Comparison of ENCODE assay signal across 10 cellular contexts in the genomic region with DNA sequence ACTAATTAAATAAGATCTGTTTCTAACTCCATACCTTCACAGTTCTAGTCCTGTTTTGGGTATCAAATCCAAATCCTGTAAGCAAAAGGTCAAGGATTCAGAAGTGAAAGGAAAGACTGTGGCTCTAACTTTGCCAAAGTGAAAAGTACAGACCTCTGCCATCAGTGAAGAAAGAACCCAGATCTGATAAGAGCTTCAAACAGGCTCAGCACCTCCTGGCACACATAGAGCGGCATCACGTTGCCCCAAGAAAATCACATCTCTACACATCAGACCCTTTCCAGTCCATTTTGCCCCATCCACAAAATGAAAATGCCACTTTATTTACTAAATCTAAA. TPM values are rescaled to one million over a fixed set of nuclear protein-coding genes. Genes with fewer than 3 reads are reported as not detected.
DNase-seq lines count a peak whose midpoint lies in the region; ATAC-seq, FAIRE-seq and TF ChIP-seq lines count a peak whose summit lies in the region.
"Had no signal": no experiment of that assay in that cellular context is flagged by ENCODE, and none has a peak within 500 bp of the region (broad histone marks: within the 10 kb centered on the region; RNA-seq: fewer than 3 reads in every experiment).

No MANE protein-coding gene starts in this region.

- no peak for ATAC-seq in GM21528 (IDR thresholded peaks at IDR 0.05; ENCODE audit: low FRiP score, unreplicated experiment)
- no peak for ATAC-seq in HG03439 (IDR thresholded peaks at IDR 0.05; ENCODE audit: unreplicated experiment)

- peaks cover 34% of the 10 kb centered on the region for H3K4me1 Mint-ChIP-seq in activated T-helper 2 cell treated with anti-CD3 and anti-CD28 coated beads, Interferon-gamma antibody, Interleukin-2, Interleukin-4, amounts not matched to agents 10 μg/mL and 5 μg/mL and 100 μg/mL, durations not matched to agents 14 hours and 24 hours and 36 hours (ENCODE audit: low read depth)

- H3K27ac ChIP-seq in kidney (ENCODE audit: low read depth in 2 of 2, low read length in 2 of 2) (peak overlapping the region; percentile 94 to 97), subcutaneous abdominal adipose tissue (ENCODE audit: low read depth, low read length) (peak overlapping the region; percentile 97)

- intact Hi-C loops in activated T-helper 2 cell treated with anti-CD3 and anti-CD28 coated beads, Interferon-gamma antibody, Interleukin-2, Interleukin-4, amounts not matched to agents 10 μg/mL and 5 μg/mL and 100 μg/mL, durations not matched to agents 14 hours and 24 hours and 36 hours (cut with micrococcal nuclease): loop anchor here (1.0 kb wide), 2 partner anchors 50 to 72 kb away; no protein-coding TSS in a partner anchor
- intact Hi-C loops in kidney (cut with DNase I): no loop called here

- H3K27me3 Mint-ChIP-seq in activated T-helper 2 cell treated with anti-CD3 and anti-CD28 coated beads, Interferon-gamma antibody, Interleukin-2, Interleukin-4, amounts not matched to agents 10 μg/mL and 5 μg/mL and 100 μg/mL, durations not matched to agents 14 hours and 24 hours and 36 hours (ENCODE audit: low read depth): no peaks in the 10 kb centered on the region

- H3K27ac Mint-ChIP-seq in activated T-helper 2 cell treated with anti-CD3 and anti-CD28 coated beads, Interferon-gamma antibody, Interleukin-2, Interleukin-4, amounts not matched to agents 10 μg/mL and 5 μg/mL and 100 μg/mL, durations not matched to agents 14 hours and 24 hours and 36 hours: peak overlapping the region; percentile 79

- H3K9me3 Mint-ChIP-seq in activated T-helper 2 cell treated with anti-CD3 and anti-CD28 coated beads, Interferon-gamma antibody, Interleukin-2, Interleukin-4, amounts not matched to agents 10 μg/mL and 5 μg/mL and 100 μg/mL, durations not matched to agents 14 hours and 24 hours and 36 hours: no peaks in the 10 kb centered on the region
- H3K9me3 Mint-ChIP-seq: activated T-cell treated with anti-CD3 and anti-CD28 coated beads, Interleukin-2, amount 50 U/mL, for 4 hours had no signal

- H3K9me3 ChIP-seq in kidney (ENCODE audit: control insufficient read depth in 1 of 2, low read length in 2 of 2) (no peaks in the 10 kb centered on the region), subcutaneous abdominal adipose tissue (ENCODE audit: control insufficient read depth in 5 of 5, low read length in 5 of 5) (no peaks in the 10 kb centered on the region)

- H3K36me3 Mint-ChIP-seq in activated T-helper 2 cell treated with anti-CD3 and anti-CD28 coated beads, Interferon-gamma antibody, Interleukin-2, Interleukin-4, amounts not matched to agents 10 μg/mL and 5 μg/mL and 100 μg/mL, durations not matched to agents 14 hours and 24 hours and 36 hours (ENCODE audit: low read depth): peaks cover 35% of the 10 kb centered on the region

- H3K36me3 ChIP-seq in kidney (ENCODE audit: control insufficient read depth in 1 of 2, insufficient read depth in 2 of 2, low read length in 2 of 2): no peaks in the 10 kb centered on the region
- peaks cover 0 to 4% (median 0%) of the 10 kb centered on the region in 5 donors for H3K36me3 ChIP-seq in subcutaneous abdominal adipose tissue (ENCODE audit: control insufficient read depth in 5 of 5, insufficient read depth in 5 of 5, low read length in 5 of 5)

- no peaks in the 10 kb centered on the region for H3K27me3 ChIP-seq in subcutaneous abdominal adipose tissue (ENCODE audit: control insufficient read depth in 5 of 5, insufficient read depth in 4 of 5, low read length in 5 of 5)

- peak overlapping the region; percentile 62 for H3K4me3 Mint-ChIP-seq in activated T-helper 2 cell treated with anti-CD3 and anti-CD28 coated beads, Interferon-gamma antibody, Interleukin-2, Interleukin-4, amounts not matched to agents 10 μg/mL and 5 μg/mL and 100 μg/mL, durations not matched to agents 14 hours and 24 hours and 36 hours (ENCODE audit: low read depth)

- H3K9ac ChIP-seq in kidney (ENCODE audit: low read length in 2 of 2) (peak overlapping the region; percentile 8 to 62), subcutaneous abdominal adipose tissue (ENCODE audit: low read length in 5 of 5) (peak overlapping the region in 4 of 5 donors; percentile 57 to 82 (median 68))

- H3K4me1 ChIP-seq in kidney (ENCODE audit: control insufficient read depth in 1 of 2, insufficient read depth in 1 of 2, low read depth in 1 of 2, low read length in 2 of 2) (peaks cover 11% of the 10 kb centered on the region in 2 donors), subcutaneous abdominal adipose tissue (ENCODE audit: control insufficient read depth in 5 of 5, insufficient read depth in 5 of 5, low read length in 5 of 5) (peaks cover 5 to 21% (median 16%) of the 10 kb centered on the region in 5 donors)

- no peak for TF ChIP-seq CTCF in kidney (IDR thresholded peaks at IDR 0.05; ENCODE audit: borderline replicate concordance, extremely low read depth, insufficient read depth)

- DNase-seq in NCI-H2196 (lab: John Stamatoyannopoulos, UW; ENCODE audit: unreplicated experiment): peak; percentile 30
- no peak for DNase-seq in NCI-H2196 treated with DMSO at 0.1 percent for 48 hours (lab: John Stamatoyannopoulos, UW; ENCODE audit: unreplicated experiment)
- no peak for DNase-seq in activated T-helper 2 cell treated with anti-CD3 and anti-CD28 coated beads, Interferon-gamma antibody, Interleukin-2, Interleukin-4, amounts not matched to agents 10 μg/mL and 5 μg/mL and 100 μg/mL, durations not matched to agents 14 hours and 24 hours and 36 hours (ENCODE audit: low spot score)
- no peak for DNase-seq in kidney
- no peak for DNase-seq in NCI-H345 treated with DMSO at 0.1 percent for 48 hours (lab: John Stamatoyannopoulos, UW; ENCODE audit: unreplicated experiment)
- DNase-seq: 8988T had no signal

- H3K4me3 ChIP-seq in kidney (ENCODE audit: low read length in 2 of 2) (peak overlapping the region; percentile 31 to 52), subcutaneous abdominal adipose tissue (ENCODE audit: low read depth in 1 of 5, low read length in 5 of 5) (peak overlapping the region in 3 of 5 donors; percentile 1 to 40 (median 20))

- no peak for FAIRE-seq in kidney (lab: Jason Lieb, UNC)

RNA-seq across cellular contexts. Expression of gene CLIP1, which starts 23.2 kb away (rescaled TPM):
- total RNA-seq in activated T-helper 2 cell treated with anti-CD3 and anti-CD28 coated beads, Interferon-gamma antibody, Interleukin-2, Interleukin-4, amounts not matched to agents 10 μg/mL and 5 μg/mL and 100 μg/mL, durations not matched to agents 14 hours and 24 hours and 36 hours: 59.9 and 66.2 TPM in 2 replicates
- total RNA-seq in kidney: 85.3 TPM
- polyA plus RNA-seq in kidney (ENCODE audit: insufficient read depth, low read depth, low replicate concordance): 14.5 TPM
